Comparison of ENCODE assay signal across 1 cellular context in the genomic region with DNA sequence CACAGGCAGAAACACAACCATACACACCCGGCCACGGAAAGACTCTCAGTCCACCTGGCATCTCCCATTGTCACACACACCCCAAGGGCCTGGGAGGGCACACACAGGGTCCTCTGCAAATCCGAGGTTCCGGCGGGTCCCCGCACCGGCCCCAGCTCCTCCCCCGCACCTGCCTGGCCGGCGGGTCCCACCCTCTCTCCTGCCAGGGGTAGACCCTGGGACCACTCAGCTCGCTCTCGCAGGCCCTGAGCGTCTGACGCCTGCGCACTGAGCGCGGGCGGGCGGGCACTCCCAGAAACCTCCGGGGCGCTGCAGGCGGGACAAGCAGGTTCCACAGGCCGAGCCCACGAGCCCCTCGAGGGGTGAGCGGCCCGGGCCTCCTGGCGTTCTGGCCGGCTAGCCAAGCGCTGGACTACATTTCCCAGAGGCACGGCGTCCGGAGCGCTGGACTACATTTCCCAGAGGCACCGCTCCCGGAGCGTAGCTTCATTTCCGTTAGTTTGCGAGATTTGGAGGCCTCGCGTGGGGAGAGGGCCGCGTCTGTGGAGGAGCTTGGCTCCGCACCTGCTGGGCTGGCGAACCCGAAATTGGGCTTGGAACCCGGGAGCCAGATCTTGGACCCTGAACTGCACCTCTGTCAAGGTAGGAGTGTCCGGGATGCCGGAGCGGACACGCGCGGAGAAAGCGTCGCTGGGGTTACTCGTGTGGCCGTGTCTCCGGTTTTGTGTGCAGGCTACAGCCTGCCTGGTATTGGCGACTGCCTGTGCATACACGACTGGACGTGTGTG.
TF ChIP-seq lines count a peak whose summit lies in the region.

A gene (plus strand): TSS at position 505 of the 788 bp plus-strand sequence. CDS start 10,686 bp downstream, outside the sequence.

TF ChIP-seq in GM12878, 131 proteins besides CTCF, POLR2A, EP300 and RAD21 (continued from another document and continues in another):
- TF ChIP-seq, protein P1, sequence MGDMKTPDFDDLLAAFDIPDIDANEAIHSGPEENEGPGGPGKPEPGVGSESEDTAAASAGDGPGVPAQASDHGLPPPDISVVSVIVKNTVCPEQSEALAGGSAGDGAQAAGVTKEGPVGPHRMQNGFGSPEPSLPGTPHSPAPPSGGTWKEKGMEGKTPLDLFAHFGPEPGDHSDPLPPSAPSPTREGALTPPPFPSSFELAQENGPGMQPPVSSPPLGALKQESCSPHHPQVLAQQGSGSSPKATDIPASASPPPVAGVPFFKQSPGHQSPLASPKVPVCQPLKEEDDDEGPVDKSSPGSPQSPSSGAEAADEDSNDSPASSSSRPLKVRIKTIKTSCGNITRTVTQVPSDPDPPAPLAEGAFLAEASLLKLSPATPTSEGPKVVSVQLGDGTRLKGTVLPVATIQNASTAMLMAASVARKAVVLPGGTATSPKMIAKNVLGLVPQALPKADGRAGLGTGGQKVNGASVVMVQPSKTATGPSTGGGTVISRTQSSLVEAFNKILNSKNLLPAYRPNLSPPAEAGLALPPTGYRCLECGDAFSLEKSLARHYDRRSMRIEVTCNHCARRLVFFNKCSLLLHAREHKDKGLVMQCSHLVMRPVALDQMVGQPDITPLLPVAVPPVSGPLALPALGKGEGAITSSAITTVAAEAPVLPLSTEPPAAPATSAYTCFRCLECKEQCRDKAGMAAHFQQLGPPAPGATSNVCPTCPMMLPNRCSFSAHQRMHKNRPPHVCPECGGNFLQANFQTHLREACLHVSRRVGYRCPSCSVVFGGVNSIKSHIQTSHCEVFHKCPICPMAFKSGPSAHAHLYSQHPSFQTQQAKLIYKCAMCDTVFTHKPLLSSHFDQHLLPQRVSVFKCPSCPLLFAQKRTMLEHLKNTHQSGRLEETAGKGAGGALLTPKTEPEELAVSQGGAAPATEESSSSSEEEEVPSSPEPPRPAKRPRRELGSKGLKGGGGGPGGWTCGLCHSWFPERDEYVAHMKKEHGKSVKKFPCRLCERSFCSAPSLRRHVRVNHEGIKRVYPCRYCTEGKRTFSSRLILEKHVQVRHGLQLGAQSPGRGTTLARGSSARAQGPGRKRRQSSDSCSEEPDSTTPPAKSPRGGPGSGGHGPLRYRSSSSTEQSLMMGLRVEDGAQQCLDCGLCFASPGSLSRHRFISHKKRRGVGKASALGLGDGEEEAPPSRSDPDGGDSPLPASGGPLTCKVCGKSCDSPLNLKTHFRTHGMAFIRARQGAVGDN (IDR thresholded peaks at IDR 0.05) = peak; percentile 91
- no peak for TF ChIP-seq NFIC (IDR thresholded peaks at IDR 0.05; ENCODE audit: low read depth, low read length)
- TF ChIP-seq ZNF274 (IDR thresholded peaks at IDR 0.05; ENCODE audit: insufficient read depth, insufficient read length) = no peak
- no peak for TF ChIP-seq BACH1 (IDR thresholded peaks at IDR 0.05; ENCODE audit: borderline replicate concordance)
- TF ChIP-seq FOS (IDR thresholded peaks at IDR 0.05; ENCODE audit: borderline replicate concordance, extremely low read depth, insufficient read length) = no peak
- TF ChIP-seq FOXK2 (IDR thresholded peaks at IDR 0.05) = peak; percentile 18; the same call in 1 of the 2 replicates
- peak; percentile 70 for TF ChIP-seq NR2C1 (IDR thresholded peaks at IDR 0.05)
- peak; percentile 89 for TF ChIP-seq GABPA (IDR thresholded peaks at IDR 0.05; ENCODE audit: low read depth)
- TF ChIP-seq, protein P2, sequence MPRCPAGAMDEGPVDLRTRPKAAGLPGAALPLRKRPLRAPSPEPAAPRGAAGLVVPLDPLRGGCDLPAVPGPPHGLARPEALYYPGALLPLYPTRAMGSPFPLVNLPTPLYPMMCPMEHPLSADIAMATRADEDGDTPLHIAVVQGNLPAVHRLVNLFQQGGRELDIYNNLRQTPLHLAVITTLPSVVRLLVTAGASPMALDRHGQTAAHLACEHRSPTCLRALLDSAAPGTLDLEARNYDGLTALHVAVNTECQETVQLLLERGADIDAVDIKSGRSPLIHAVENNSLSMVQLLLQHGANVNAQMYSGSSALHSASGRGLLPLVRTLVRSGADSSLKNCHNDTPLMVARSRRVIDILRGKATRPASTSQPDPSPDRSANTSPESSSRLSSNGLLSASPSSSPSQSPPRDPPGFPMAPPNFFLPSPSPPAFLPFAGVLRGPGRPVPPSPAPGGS (IDR thresholded peaks at IDR 0.05; ENCODE audit: borderline replicate concordance, insufficient read depth, low read depth, low read length, poor library complexity, severe bottlenecking) = no peak
- TF ChIP-seq YBX1 (IDR thresholded peaks at IDR 0.05) = no peak
- TF ChIP-seq SIN3A (IDR thresholded peaks at IDR 0.05; ENCODE audit: low read depth, low read length) = peak; percentile 55; the same call in 1 of the 2 replicates
- TF ChIP-seq, protein P3, sequence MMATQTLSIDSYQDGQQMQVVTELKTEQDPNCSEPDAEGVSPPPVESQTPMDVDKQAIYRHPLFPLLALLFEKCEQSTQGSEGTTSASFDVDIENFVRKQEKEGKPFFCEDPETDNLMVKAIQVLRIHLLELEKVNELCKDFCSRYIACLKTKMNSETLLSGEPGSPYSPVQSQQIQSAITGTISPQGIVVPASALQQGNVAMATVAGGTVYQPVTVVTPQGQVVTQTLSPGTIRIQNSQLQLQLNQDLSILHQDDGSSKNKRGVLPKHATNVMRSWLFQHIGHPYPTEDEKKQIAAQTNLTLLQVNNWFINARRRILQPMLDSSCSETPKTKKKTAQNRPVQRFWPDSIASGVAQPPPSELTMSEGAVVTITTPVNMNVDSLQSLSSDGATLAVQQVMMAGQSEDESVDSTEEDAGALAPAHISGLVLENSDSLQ (IDR thresholded peaks at IDR 0.05) = 0 out of 2 replicates have a peak, but pooled peaks have one; percentile 3
- TF ChIP-seq DPF2 (IDR thresholded peaks at IDR 0.05) = no peak
- TF ChIP-seq SREBF1 (IDR thresholded peaks at IDR 0.05; ENCODE audit: low read length) = peak; percentile 93
- TF ChIP-seq SMARCA5 (IDR thresholded peaks at IDR 0.05) = no peak
- TF ChIP-seq MEF2B (IDR thresholded peaks at IDR 0.05; ENCODE audit: partially characterized antibody, poor library complexity, severe bottlenecking) = no peak
- TF ChIP-seq POU2F2 (IDR thresholded peaks at IDR 0.05; ENCODE audit: borderline replicate concordance, low read depth, low read length) = no peak; the same call in 2 of the 3 replicates
- TF ChIP-seq, protein P4, sequence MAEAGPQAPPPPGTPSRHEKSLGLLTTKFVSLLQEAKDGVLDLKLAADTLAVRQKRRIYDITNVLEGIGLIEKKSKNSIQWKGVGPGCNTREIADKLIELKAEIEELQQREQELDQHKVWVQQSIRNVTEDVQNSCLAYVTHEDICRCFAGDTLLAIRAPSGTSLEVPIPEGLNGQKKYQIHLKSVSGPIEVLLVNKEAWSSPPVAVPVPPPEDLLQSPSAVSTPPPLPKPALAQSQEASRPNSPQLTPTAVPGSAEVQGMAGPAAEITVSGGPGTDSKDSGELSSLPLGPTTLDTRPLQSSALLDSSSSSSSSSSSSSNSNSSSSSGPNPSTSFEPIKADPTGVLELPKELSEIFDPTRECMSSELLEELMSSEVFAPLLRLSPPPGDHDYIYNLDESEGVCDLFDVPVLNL (IDR thresholded peaks at IDR 0.05; ENCODE audit: low read depth, low read length) = no peak
- TF ChIP-seq FOXM1 (IDR thresholded peaks at IDR 0.05; ENCODE audit: low read depth, low read length) = no peak
- TF ChIP-seq, protein P5, sequence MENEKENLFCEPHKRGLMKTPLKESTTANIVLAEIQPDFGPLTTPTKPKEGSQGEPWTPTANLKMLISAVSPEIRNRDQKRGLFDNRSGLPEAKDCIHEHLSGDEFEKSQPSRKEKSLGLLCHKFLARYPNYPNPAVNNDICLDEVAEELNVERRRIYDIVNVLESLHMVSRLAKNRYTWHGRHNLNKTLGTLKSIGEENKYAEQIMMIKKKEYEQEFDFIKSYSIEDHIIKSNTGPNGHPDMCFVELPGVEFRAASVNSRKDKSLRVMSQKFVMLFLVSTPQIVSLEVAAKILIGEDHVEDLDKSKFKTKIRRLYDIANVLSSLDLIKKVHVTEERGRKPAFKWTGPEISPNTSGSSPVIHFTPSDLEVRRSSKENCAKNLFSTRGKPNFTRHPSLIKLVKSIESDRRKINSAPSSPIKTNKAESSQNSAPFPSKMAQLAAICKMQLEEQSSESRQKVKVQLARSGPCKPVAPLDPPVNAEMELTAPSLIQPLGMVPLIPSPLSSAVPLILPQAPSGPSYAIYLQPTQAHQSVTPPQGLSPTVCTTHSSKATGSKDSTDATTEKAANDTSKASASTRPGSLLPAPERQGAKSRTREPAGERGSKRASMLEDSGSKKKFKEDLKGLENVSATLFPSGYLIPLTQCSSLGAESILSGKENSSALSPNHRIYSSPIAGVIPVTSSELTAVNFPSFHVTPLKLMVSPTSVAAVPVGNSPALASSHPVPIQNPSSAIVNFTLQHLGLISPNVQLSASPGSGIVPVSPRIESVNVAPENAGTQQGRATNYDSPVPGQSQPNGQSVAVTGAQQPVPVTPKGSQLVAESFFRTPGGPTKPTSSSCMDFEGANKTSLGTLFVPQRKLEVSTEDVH (IDR thresholded peaks at IDR 0.05; ENCODE audit: low read depth, partially characterized antibody) = no peak
- no peak for TF ChIP-seq STAT3 (IDR thresholded peaks at IDR 0.05; ENCODE audit: low read depth, low read length)
- peak; percentile 58 for TF ChIP-seq KLF5 (IDR thresholded peaks at IDR 0.05; ENCODE audit: partially characterized antibody)
- TF ChIP-seq PML (IDR thresholded peaks at IDR 0.05; ENCODE audit: low read length) = peak; percentile 40; the same call in 1 of the 2 replicates
- no peak for TF ChIP-seq SMC3 (IDR thresholded peaks at IDR 0.05; ENCODE audit: borderline replicate concordance, low read length)
- TF ChIP-seq, protein P6, sequence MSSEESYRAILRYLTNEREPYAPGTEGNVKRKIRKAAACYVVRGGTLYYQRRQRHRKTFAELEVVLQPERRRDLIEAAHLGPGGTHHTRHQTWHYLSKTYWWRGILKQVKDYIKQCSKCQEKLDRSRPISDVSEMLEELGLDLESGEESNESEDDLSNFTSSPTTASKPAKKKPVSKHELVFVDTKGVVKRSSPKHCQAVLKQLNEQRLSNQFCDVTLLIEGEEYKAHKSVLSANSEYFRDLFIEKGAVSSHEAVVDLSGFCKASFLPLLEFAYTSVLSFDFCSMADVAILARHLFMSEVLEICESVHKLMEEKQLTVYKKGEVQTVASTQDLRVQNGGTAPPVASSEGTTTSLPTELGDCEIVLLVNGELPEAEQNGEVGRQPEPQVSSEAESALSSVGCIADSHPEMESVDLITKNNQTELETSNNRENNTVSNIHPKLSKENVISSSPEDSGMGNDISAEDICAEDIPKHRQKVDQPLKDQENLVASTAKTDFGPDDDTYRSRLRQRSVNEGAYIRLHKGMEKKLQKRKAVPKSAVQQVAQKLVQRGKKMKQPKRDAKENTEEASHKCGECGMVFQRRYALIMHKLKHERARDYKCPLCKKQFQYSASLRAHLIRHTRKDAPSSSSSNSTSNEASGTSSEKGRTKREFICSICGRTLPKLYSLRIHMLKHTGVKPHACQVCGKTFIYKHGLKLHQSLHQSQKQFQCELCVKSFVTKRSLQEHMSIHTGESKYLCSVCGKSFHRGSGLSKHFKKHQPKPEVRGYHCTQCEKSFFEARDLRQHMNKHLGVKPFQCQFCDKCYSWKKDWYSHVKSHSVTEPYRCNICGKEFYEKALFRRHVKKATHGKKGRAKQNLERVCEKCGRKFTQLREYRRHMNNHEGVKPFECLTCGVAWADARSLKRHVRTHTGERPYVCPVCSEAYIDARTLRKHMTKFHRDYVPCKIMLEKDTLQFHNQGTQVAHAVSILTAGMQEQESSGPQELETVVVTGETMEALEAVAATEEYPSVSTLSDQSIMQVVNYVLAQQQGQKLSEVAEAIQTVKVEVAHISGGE (CRISPR knock-in tag; IDR thresholded peaks at IDR 0.05) = no peak
- TF ChIP-seq POLR2AphosphoS2 (IDR thresholded peaks at IDR 0.05; ENCODE audit: low read depth, low read length) = 0 out of 2 replicates have a peak, but pooled peaks have one; percentile 52
- peak; percentile 55 to 68; a peak in 3 of 4 replicates for TF ChIP-seq BHLHE40 (IDR thresholded peaks at IDR 0.05; ENCODE audit: borderline replicate concordance in 1 of 2, low read depth in 2 of 2, low read length in 1 of 2)
- TF ChIP-seq, protein P7, sequence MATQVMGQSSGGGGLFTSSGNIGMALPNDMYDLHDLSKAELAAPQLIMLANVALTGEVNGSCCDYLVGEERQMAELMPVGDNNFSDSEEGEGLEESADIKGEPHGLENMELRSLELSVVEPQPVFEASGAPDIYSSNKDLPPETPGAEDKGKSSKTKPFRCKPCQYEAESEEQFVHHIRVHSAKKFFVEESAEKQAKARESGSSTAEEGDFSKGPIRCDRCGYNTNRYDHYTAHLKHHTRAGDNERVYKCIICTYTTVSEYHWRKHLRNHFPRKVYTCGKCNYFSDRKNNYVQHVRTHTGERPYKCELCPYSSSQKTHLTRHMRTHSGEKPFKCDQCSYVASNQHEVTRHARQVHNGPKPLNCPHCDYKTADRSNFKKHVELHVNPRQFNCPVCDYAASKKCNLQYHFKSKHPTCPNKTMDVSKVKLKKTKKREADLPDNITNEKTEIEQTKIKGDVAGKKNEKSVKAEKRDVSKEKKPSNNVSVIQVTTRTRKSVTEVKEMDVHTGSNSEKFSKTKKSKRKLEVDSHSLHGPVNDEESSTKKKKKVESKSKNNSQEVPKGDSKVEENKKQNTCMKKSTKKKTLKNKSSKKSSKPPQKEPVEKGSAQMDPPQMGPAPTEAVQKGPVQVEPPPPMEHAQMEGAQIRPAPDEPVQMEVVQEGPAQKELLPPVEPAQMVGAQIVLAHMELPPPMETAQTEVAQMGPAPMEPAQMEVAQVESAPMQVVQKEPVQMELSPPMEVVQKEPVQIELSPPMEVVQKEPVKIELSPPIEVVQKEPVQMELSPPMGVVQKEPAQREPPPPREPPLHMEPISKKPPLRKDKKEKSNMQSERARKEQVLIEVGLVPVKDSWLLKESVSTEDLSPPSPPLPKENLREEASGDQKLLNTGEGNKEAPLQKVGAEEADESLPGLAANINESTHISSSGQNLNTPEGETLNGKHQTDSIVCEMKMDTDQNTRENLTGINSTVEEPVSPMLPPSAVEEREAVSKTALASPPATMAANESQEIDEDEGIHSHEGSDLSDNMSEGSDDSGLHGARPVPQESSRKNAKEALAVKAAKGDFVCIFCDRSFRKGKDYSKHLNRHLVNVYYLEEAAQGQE (IDR thresholded peaks at IDR 0.05; ENCODE audit: low read depth, low read length) = no peak
- TF ChIP-seq, protein P8, sequence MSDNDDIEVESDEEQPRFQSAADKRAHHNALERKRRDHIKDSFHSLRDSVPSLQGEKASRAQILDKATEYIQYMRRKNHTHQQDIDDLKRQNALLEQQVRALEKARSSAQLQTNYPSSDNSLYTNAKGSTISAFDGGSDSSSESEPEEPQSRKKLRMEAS (IDR thresholded peaks at IDR 0.05; ENCODE audit: low read depth, low read length) = peak; percentile 87
- no peak for TF ChIP-seq NFYA (IDR thresholded peaks at IDR 0.05; ENCODE audit: borderline replicate concordance, low read depth, low read length)
- peak; percentile 65 for TF ChIP-seq NRF1 (conservative IDR thresholded peaks at IDR 0.05; ENCODE audit: low read depth, low read length)
